8 cellular contexts compared by ENCODE assay signal in genomic region chr5:5422819-5423515, GRCh38. TPM values are rescaled to one million over a fixed set of nuclear protein-coding genes. Genes with fewer than 3 reads are reported as not detected.
A peak's percentile ranks its signal among the peaks of the same experiment; 100 is the strongest.
DNase-seq lines count a peak whose midpoint lies in the region; ATAC-seq and TF ChIP-seq lines count a peak whose summit lies in the region.

No MANE protein-coding gene starts in this region.

- H3K9me3 ChIP-seq in heart left ventricle (no peaks in the 10 kb centered on the region), osteoblast (ENCODE audit: low read depth, low read length) (no peaks in the 10 kb centered on the region)

- H3K4me3 ChIP-seq in heart left ventricle (peak overlapping the region; percentile 62 to 100 (median 94)), osteoblast (ENCODE audit: insufficient read depth, low read length) (peak overlapping the region; percentile 88)

- H3K27me3 ChIP-seq in heart left ventricle (no peaks in the 10 kb centered on the region), osteoblast (ENCODE audit: insufficient read depth, low read length) (no peaks in the 10 kb centered on the region)

- TF ChIP-seq CTCF in heart left ventricle (IDR thresholded peaks at IDR 0.05) = no peak
- no peak for TF ChIP-seq CTCF in osteoblast (IDR thresholded peaks at IDR 0.05; ENCODE audit: extremely low read depth, low read depth, low read length)

- H3K36me3 ChIP-seq in heart left ventricle (peaks cover 0 to 7% (median 0%) of the 10 kb centered on the region in 9 donors), osteoblast (ENCODE audit: insufficient read depth, low read length) (peaks cover 6% of the 10 kb centered on the region)

- no peak for ATAC-seq in heart left ventricle
- no peak for ATAC-seq in left ventricle myocardium superior
- peak; percentile 0 for ATAC-seq in HG02870 (IDR thresholded peaks at IDR 0.05; ENCODE audit: unreplicated experiment)

- TF ChIP-seq POLR2A in heart left ventricle (IDR thresholded peaks at IDR 0.05) = no peak

- intact Hi-C loops in heart left ventricle (cut with DNase I) = loop anchor here in 2 of 10 donors (5.0 kb wide), 2 partner anchors 546 to 954 kb away; partner anchors contain the start of gene MED10 (in 1 of the 2)
- intact Hi-C loops in left ventricle myocardium superior (cut with micrococcal nuclease) = no loop called here

- peak overlapping the region; percentile 90 for H3K4me2 ChIP-seq in osteoblast (ENCODE audit: insufficient read depth, low read length)

- 0 to 1% (median 1%) methylated on average over 17 to 58 of the region's 58 CpGs for WGBS in heart left ventricle, 4 donors

- peaks cover 54% of the 10 kb centered on the region for H3K79me2 ChIP-seq in osteoblast (ENCODE audit: insufficient read depth, low read length)

- H3K4me1 ChIP-seq in heart left ventricle = peaks cover 7 to 51% (median 39%) of the 10 kb centered on the region in 12 donors
- peaks cover 45% of the 10 kb centered on the region for H3K4me1 ChIP-seq in osteoblast (ENCODE audit: insufficient read depth, low read length)

- H4K20me1 ChIP-seq in osteoblast (ENCODE audit: insufficient read depth, low read length) = peaks cover 40% of the 10 kb centered on the region

- H3K27ac ChIP-seq in heart left ventricle = peak overlapping the region; percentile 92 to 100 (median 97)
- peak overlapping the region; percentile 94 for H3K27ac ChIP-seq in epithelial cell of prostate
- H3K27ac ChIP-seq in osteoblast (ENCODE audit: low read depth, low read length) = peak overlapping the region; percentile 99

- H2AFZ ChIP-seq in osteoblast (ENCODE audit: low read length) = peak overlapping the region; percentile 59

- DNase-seq in heart left ventricle = peak in 1 of 5 donors; percentile 32
- no peak for DNase-seq in left ventricle myocardium superior
- peak; percentile 18 for DNase-seq in RPMI8226
- no peak for DNase-seq in epithelial cell of prostate (ENCODE audit: low read depth, low spot score)
- peak; percentile 67 for DNase-seq in osteoblast (ENCODE audit: insufficient read length, low spot score, missing footprints)
- DNase-seq in NCI-H510A (lab: John Stamatoyannopoulos, UW) = no peak
- DNase-seq in NCI-H2196 treated with DMSO at 0.1 percent for 48 hours (lab: John Stamatoyannopoulos, UW; ENCODE audit: unreplicated experiment) = no peak

RNA-seq across cellular contexts. Expression of gene ICE1, which starts 0.5 kb away (rescaled TPM):
- total RNA-seq in heart left ventricle (10 to 100 TPM; 15.0 to 21.4 (median 19.7) TPM), left ventricle myocardium superior (18.3 TPM), osteoblast (33.3 and 34.0 TPM in 2 replicates)
- polyA plus RNA-seq in heart left ventricle = 10 to 100 TPM in 1 of 2 donors, 1 to 10 TPM in 1; 4.8 to 11.6 TPM

Comparison
In these comparisons a context has a peak if more than half of its experiments do, and no peak if none do; other contexts are left out.
1. DNase-seq: peak in RPMI8226 (single experiment) and osteoblast (single experiment); none in left ventricle myocardium superior (single experiment), epithelial cell of prostate (single experiment), NCI-H510A (single experiment) and NCI-H2196 treated with DMSO at 0.1 percent for 48 hours (single experiment).
2. Peak in every context shown above with its lines, with median percentiles within 50 percentile points of each other: H3K27ac ChIP-seq.